ENCODE assay signal across 25 cellular contexts in genomic region chr6:81822584-81822983, GRCh38.
DNase-seq lines count a peak whose midpoint lies in the region; ATAC-seq, FAIRE-seq and TF ChIP-seq lines count a peak whose summit lies in the region.
"Had no signal": no experiment of that assay in that cellular context is flagged by ENCODE, and none has a peak within 500 bp of the region (broad histone marks: within the 10 kb centered on the region; RNA-seq: fewer than 3 reads in every experiment).

No MANE protein-coding gene starts in this region.

- DNase-seq in LNCaP clone FGC (ENCODE audit: low read depth) (peak; percentile 23), HepG2 (ENCODE audit: low spot score) (no peak), small intestine (peak; percentile 41), RWPE1 (ENCODE audit: low spot score) (no peak), smooth muscle cell (lab: John Stamatoyannopoulos, UW; ENCODE audit: unreplicated experiment) (no peak), D341Med (ENCODE audit: low spot score) (no peak)
- DNase-seq: AML-193; CD4-positive, alpha-beta T cell; DMS 273 treated with DMSO at 0.1 percent for 48 hours; MG63; NCI-H1105 treated with DMSO at 0.1 percent for 48 hours; NCI-H146; NCI-H1930; NCI-H2107; NCI-H446 treated with DMSO at 0.1 percent for 48 hours; NCI-H526; Peyer's patch; SIG-M5 had no signal

- H3K79me2 ChIP-seq in HepG2 (ENCODE audit: insufficient read depth, low read length) (no peaks in the 10 kb centered on the region), smooth muscle cell (ENCODE audit: low read depth) (no peaks in the 10 kb centered on the region)

- 28% methylated on average over 3 of the region's 3 CpGs for WGBS in HepG2 (ENCODE audit: low lambda C conversion rate)
- 19 to 64% (median 31%) methylated on average over 3 of the region's 3 CpGs for WGBS in small intestine, 3 donors
- 82% methylated on average over 3 of the region's 3 CpGs for WGBS in smooth muscle cell (ENCODE audit: low lambda C conversion rate)

- H3F3A ChIP-seq in smooth muscle cell (ENCODE audit: low read depth) = no peaks in the 10 kb centered on the region

- intact Hi-C loops in HepG2 (cut with micrococcal nuclease; ENCODE audit: unreplicated experiment) = loop anchor here (5.0 kb wide), 1 partner anchor 55 kb away; no protein-coding TSS in a partner anchor

- H3K9ac ChIP-seq in HepG2 (ENCODE audit: insufficient read depth, low read depth, low read length) (no peak overlapping the region), smooth muscle cell (ENCODE audit: low read depth) (no peak overlapping the region)
- H3K9ac ChIP-seq: BLaER1 treated with 17β-estradiol and CSF1 and Interleukin-3, amounts not matched to agents 10 nM and 100 nM had no signal

- ATAC-seq in HepG2 = no peak
- ATAC-seq: A549, K562 had no signal

- in situ Hi-C loops in HepG2 (cut with HindIII; ENCODE audit: extremely low pct_ligation_motif_present, low pct_unique_long_range_greater_than_20kb) = no loop called here

- H3K36me3 ChIP-seq in HepG2 (replicated peaks in 1 of 2; ENCODE audit: control insufficient read depth in 1 of 2, insufficient read depth in 2 of 2, low read length in 2 of 2) (no peaks in the 10 kb centered on the region), small intestine (ENCODE audit: control insufficient read depth in 2 of 2, insufficient read depth in 2 of 2, low read length in 2 of 2) (no peaks in the 10 kb centered on the region), smooth muscle cell (ENCODE audit: low read depth) (peaks cover 7% of the 10 kb centered on the region)
- H3K36me3 ChIP-seq: BLaER1 treated with 17β-estradiol and CSF1 and Interleukin-3, amounts not matched to agents 10 nM and 100 nM; MG63; Peyer's patch had no signal

- CTCF ChIA-PET in HepG2 (lab: Yijun Ruan, JAX; ENCODE audit: low intra/inter-chr PET ratio, low total read pairs) (no interaction called here), RWPE1 (lab: Yijun Ruan, JAX) (no interaction called here)

- H3K27me3 ChIP-seq in HepG2 (ENCODE audit: control insufficient read depth in 1 of 2, insufficient read depth in 2 of 2, low read length in 2 of 2) (no peaks in the 10 kb centered on the region), small intestine (ENCODE audit: control insufficient read depth in 2 of 2, insufficient read depth in 2 of 2, low read length in 2 of 2) (no peaks in the 10 kb centered on the region), smooth muscle cell (ENCODE audit: low read depth) (no peaks in the 10 kb centered on the region)
- H3K27me3 ChIP-seq: BLaER1 treated with 17β-estradiol and CSF1 and Interleukin-3, amounts not matched to agents 10 nM and 100 nM; MG63; Peyer's patch had no signal

- no peak for TF ChIP-seq CTCF in LNCaP clone FGC (IDR thresholded peaks at IDR 0.05; ENCODE audit: control insufficient read depth, extremely low read depth, insufficient read depth)
- no peak for TF ChIP-seq CTCF in VCaP (conservative IDR thresholded peaks at IDR 0.05)
- TF ChIP-seq CTCF in HepG2 (CRISPR knock-in tag; IDR thresholded peaks at IDR 0.05) = no peak
- TF ChIP-seq CTCF in RWPE1 (conservative IDR thresholded peaks at IDR 0.05; ENCODE audit: low read depth) = no peak
- TF ChIP-seq CTCF in smooth muscle cell (IDR thresholded peaks at IDR 0.05; ENCODE audit: borderline replicate concordance, insufficient read depth, poor library complexity, severe bottlenecking) = no peak

- no peaks in the 10 kb centered on the region for H4K20me1 ChIP-seq in HepG2 (ENCODE audit: insufficient read depth, low read length)
- H4K20me1 ChIP-seq in smooth muscle cell (ENCODE audit: low read depth) = no peaks in the 10 kb centered on the region
- H4K20me1 ChIP-seq: BLaER1 treated with 17β-estradiol and CSF1 and Interleukin-3, amounts not matched to agents 10 nM and 100 nM had no signal

- POLR2A ChIA-PET in HepG2 (lab: Yijun Ruan, JAX) (no interaction called here), RWPE1 (lab: Yijun Ruan, JAX; ENCODE audit: low non-redundant PET) (no interaction called here)

- TF ChIP-seq EP300 in HepG2 (IDR thresholded peaks at IDR 0.05; ENCODE audit: low read depth in 2 of 2, low read length in 2 of 2) (no peak), HepG2 (CRISPR knock-in tag; IDR thresholded peaks at IDR 0.05; ENCODE audit: borderline replicate concordance) (no peak)

- no peaks in the 10 kb centered on the region for H3K9me3 ChIP-seq in HepG2 (ENCODE audit: low read length)
- H3K9me3 ChIP-seq in small intestine (ENCODE audit: control insufficient read depth, low read depth) = no peaks in the 10 kb centered on the region
- H3K9me3 ChIP-seq in smooth muscle cell (replicated peaks; ENCODE audit: low read depth) = peaks cover 4% of the 10 kb centered on the region
- H3K9me3 ChIP-seq: A549; BLaER1 treated with 17β-estradiol and CSF1 and Interleukin-3, amounts not matched to agents 10 nM and 100 nM; MG63; Peyer's patch had no signal

- peaks cover 44% of the 10 kb centered on the region for H3K4me1 ChIP-seq in HepG2 (ENCODE audit: insufficient read depth, low read length)
- peaks cover 0 to 1% of the 10 kb centered on the region in 2 donors for H3K4me1 ChIP-seq in small intestine (ENCODE audit: control insufficient read depth in 2 of 2, insufficient read depth in 1 of 2, low read depth in 1 of 2, low read length in 1 of 2)
- no peaks in the 10 kb centered on the region for H3K4me1 ChIP-seq in smooth muscle cell (ENCODE audit: low read depth)
- H3K4me1 ChIP-seq: BLaER1 treated with 17β-estradiol and CSF1 and Interleukin-3, amounts not matched to agents 10 nM and 100 nM; Peyer's patch had no signal

- TF ChIP-seq RAD21 in HepG2 (CRISPR knock-in tag; IDR thresholded peaks at IDR 0.05) = no peak

- H3K27ac ChIP-seq in VCaP (0 out of 2 replicates have a peak overlapping the region, but pooled peaks have one; percentile 13), HepG2 (ENCODE audit: extremely low read length, insufficient read depth, low read length) (no peak overlapping the region), small intestine (ENCODE audit: low read depth in 1 of 2, low read length in 1 of 2) (no peak overlapping the region), RWPE1 (no peak overlapping the region), smooth muscle cell (ENCODE audit: low read depth) (no peak overlapping the region)
- H3K27ac ChIP-seq: A549; BLaER1 treated with 17β-estradiol and CSF1 and Interleukin-3, amounts not matched to agents 10 nM and 100 nM; Peyer's patch; SK-N-MC had no signal

- H3K4me2 ChIP-seq in HepG2 (ENCODE audit: low read depth, low read length) (no peak overlapping the region), smooth muscle cell (no peak overlapping the region)
- H3K4me2 ChIP-seq: A549; BLaER1 treated with 17β-estradiol and CSF1 and Interleukin-3, amounts not matched to agents 10 nM and 100 nM had no signal

- no peak overlapping the region for H3K4me3 ChIP-seq in LNCaP clone FGC (ENCODE audit: low read depth, low read length)
- H3K4me3 ChIP-seq in HepG2 (replicated peaks in 1 of 3; ENCODE audit: insufficient read depth in 1 of 3, low read depth in 2 of 3, low read length in 3 of 3) = no peak overlapping the region
- no peak overlapping the region for H3K4me3 ChIP-seq in small intestine (ENCODE audit: low read depth in 1 of 2, low read length in 2 of 2)
- no peak overlapping the region for H3K4me3 ChIP-seq in smooth muscle cell
- H3K4me3 ChIP-seq: A549; BLaER1 treated with 17β-estradiol and CSF1 and Interleukin-3, amounts not matched to agents 10 nM and 100 nM; K562; MG63; Peyer's patch; SK-N-MC had no signal

- no peak for FAIRE-seq in HepG2 (lab: Jason Lieb, UNC)
- no peak for FAIRE-seq in small intestine (lab: Jason Lieb, UNC)
- FAIRE-seq: A549, GM18507, H54, K562 had no signal

- no peak for TF ChIP-seq POLR2A in HepG2 (IDR thresholded peaks at IDR 0.05; ENCODE audit: insufficient read depth in 1 of 2, low read depth in 2 of 2, low read length in 2 of 2)

- no TSS peak for BruUV-seq in HepG2 (replicated peaks; lab: Mats Ljungman, UMichigan)

- H2AFZ ChIP-seq in HepG2 (ENCODE audit: low read length) = no peak overlapping the region
- H2AFZ ChIP-seq in smooth muscle cell (ENCODE audit: low read depth) = no peak overlapping the region

TF ChIP-seq in HepG2, 621 proteins besides CTCF, POLR2A, EP300 and RAD21:
- TF ChIP-seq DR1 (CRISPR knock-in tag; IDR thresholded peaks at IDR 0.05) = no peak
- TF ChIP-seq RARA (CRISPR knock-in tag; IDR thresholded peaks at IDR 0.05) = peak; percentile 55; the same call in 1 of the 2 replicates
- peak; percentile 47; the same call in 1 of the 2 replicates for TF ChIP-seq FOXA3 (CRISPR knock-in tag; IDR thresholded peaks at IDR 0.05)

Comparison
In these comparisons a context has a peak if more than half of its experiments do, and no peak if none do; other contexts are left out.
1. DNase-seq: peak in LNCaP clone FGC (single experiment) and small intestine (single experiment); none in HepG2 (single experiment), RWPE1 (single experiment), smooth muscle cell (single experiment) and D341Med (single experiment).